ENCODE assay signal across 1 cellular context in the genomic region with DNA sequence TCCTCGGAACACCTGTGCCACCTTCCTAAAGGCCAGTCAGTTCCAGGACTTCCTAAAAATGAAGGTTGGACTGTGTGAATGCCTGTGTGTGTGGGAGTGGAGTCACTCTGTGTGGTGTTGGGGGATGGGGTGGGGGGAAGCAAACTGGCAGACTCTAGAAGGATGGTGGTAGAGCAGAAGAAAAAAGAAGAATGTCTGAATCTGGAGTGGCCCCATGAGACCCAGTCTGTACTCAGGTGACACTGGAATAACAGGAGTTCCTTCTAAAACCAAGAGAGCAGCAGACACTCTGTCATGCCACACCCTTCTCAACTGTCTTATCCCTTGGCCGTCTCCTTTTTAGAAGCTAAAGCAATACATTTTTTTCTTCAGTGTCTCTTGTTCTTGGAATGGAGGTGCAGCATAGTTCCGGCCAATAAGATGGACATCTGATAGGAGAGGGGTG.
TF ChIP-seq lines count a peak whose summit lies in the region.

No MANE protein-coding gene starts in this region.

TF ChIP-seq in IMR-90, 13 proteins besides CTCF, POLR2A, EP300 and RAD21 (continued from another document):
- TF ChIP-seq CHD1 (IDR thresholded peaks at IDR 0.05; ENCODE audit: low read depth, low read length) (no peak), SMC3 (IDR thresholded peaks at IDR 0.05; ENCODE audit: low read depth, low read length) (no peak), MXI1 (IDR thresholded peaks at IDR 0.05; ENCODE audit: borderline replicate concordance, low read depth, low read length) (no peak)
